1 cellular context compared by ENCODE assay signal in the genomic region with DNA sequence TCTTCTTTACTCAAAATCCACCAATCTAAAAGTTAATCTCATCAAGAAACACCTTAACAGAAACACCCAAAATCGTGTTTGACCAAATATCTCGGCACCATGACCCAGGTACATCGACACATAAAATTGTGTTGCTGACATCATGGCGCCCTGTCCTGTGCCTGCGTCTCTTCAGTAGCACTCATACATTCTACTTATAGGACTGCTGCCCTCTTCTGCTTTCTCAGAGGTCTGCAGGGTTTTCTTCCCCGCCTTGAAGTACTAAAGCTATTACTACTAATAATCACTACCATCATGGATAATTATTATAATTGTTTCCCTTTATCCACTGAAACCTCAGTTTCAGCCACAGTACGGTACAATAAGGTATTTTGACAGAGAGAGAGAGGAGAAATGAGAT.
TF ChIP-seq lines count a peak whose summit lies in the region.

No MANE protein-coding gene starts in this region.

TF ChIP-seq in HepG2, 621 proteins besides CTCF, POLR2A, EP300 and RAD21 (continued from another document):
- TF ChIP-seq ZNF460 (CRISPR knock-in tag; IDR thresholded peaks at IDR 0.05; ENCODE audit: borderline replicate concordance), result no peak
- TF ChIP-seq SNRNP70 (IDR thresholded peaks at IDR 0.05; ENCODE audit: low read depth, low read length), result no peak
- no peak for TF ChIP-seq ATM (IDR thresholded peaks at IDR 0.05; ENCODE audit: borderline replicate concordance)
- no peak for TF ChIP-seq GATA4 (IDR thresholded peaks at IDR 0.05; ENCODE audit: borderline replicate concordance, low read depth)
- no peak for TF ChIP-seq KLF9 (CRISPR knock-in tag; IDR thresholded peaks at IDR 0.05; ENCODE audit: low read depth)
- no peak for TF ChIP-seq ZNF496 (CRISPR knock-in tag; IDR thresholded peaks at IDR 0.05; ENCODE audit: insufficient replicate concordance)
- no peak for TF ChIP-seq CC2D1A (CRISPR knock-in tag; IDR thresholded peaks at IDR 0.05)
- TF ChIP-seq, protein P1, sequence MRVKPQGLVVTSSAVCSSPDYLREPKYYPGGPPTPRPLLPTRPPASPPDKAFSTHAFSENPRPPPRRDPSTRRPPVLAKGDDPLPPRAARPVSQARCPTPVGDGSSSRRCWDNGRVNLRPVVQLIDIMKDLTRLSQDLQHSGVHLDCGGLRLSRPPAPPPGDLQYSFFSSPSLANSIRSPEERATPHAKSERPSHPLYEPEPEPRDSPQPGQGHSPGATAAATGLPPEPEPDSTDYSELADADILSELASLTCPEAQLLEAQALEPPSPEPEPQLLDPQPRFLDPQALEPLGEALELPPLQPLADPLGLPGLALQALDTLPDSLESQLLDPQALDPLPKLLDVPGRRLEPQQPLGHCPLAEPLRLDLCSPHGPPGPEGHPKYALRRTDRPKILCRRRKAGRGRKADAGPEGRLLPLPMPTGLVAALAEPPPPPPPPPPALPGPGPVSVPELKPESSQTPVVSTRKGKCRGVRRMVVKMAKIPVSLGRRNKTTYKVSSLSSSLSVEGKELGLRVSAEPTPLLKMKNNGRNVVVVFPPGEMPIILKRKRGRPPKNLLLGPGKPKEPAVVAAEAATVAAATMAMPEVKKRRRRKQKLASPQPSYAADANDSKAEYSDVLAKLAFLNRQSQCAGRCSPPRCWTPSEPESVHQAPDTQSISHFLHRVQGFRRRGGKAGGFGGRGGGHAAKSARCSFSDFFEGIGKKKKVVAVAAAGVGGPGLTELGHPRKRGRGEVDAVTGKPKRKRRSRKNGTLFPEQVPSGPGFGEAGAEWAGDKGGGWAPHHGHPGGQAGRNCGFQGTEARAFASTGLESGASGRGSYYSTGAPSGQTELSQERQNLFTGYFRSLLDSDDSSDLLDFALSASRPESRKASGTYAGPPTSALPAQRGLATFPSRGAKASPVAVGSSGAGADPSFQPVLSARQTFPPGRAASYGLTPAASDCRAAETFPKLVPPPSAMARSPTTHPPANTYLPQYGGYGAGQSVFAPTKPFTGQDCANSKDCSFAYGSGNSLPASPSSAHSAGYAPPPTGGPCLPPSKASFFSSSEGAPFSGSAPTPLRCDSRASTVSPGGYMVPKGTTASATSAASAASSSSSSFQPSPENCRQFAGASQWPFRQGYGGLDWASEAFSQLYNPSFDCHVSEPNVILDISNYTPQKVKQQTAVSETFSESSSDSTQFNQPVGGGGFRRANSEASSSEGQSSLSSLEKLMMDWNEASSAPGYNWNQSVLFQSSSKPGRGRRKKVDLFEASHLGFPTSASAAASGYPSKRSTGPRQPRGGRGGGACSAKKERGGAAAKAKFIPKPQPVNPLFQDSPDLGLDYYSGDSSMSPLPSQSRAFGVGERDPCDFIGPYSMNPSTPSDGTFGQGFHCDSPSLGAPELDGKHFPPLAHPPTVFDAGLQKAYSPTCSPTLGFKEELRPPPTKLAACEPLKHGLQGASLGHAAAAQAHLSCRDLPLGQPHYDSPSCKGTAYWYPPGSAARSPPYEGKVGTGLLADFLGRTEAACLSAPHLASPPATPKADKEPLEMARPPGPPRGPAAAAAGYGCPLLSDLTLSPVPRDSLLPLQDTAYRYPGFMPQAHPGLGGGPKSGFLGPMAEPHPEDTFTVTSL (CRISPR knock-in tag; IDR thresholded peaks at IDR 0.05; ENCODE audit: borderline replicate concordance), result no peak
- no peak for TF ChIP-seq ZNF329 (CRISPR knock-in tag; IDR thresholded peaks at IDR 0.05; ENCODE audit: low read depth)
- TF ChIP-seq NFRKB (IDR thresholded peaks at IDR 0.05), result no peak
- TF ChIP-seq TCF7 (IDR thresholded peaks at IDR 0.05; ENCODE audit: low read depth), result no peak
TF ChIP-seq in HepG2: peak in this region for 0.
